Comparison of ENCODE assay signal across 17 cellular contexts in genomic region chr7:158733220-158733519, GRCh38. TPM values are rescaled to one million over a fixed set of nuclear protein-coding genes. Genes with fewer than 3 reads are reported as not detected.
DNase-seq lines count a peak whose midpoint lies in the region; ATAC-seq, FAIRE-seq and TF ChIP-seq lines count a peak whose summit lies in the region.
"Had no signal": no experiment of that assay in that cellular context is flagged by ENCODE, and none has a peak within 500 bp of the region (broad histone marks: within the 10 kb centered on the region; RNA-seq: fewer than 3 reads in every experiment).

No MANE protein-coding gene starts in this region.

- H3K27me3 ChIP-seq in HUES48 (ENCODE audit: control insufficient read depth, insufficient read depth, low read length) (no peaks in the 10 kb centered on the region), iPS-20b (ENCODE audit: insufficient read depth, low read length) (no peaks in the 10 kb centered on the region), small intestine (ENCODE audit: control insufficient read depth in 2 of 2, insufficient read depth in 2 of 2, low read length in 2 of 2) (no peaks in the 10 kb centered on the region), breast epithelium (no peaks in the 10 kb centered on the region)

- no peak for TF ChIP-seq POLR2A in breast epithelium (IDR thresholded peaks at IDR 0.05)

- no peak for ATAC-seq in GM21360 (IDR thresholded peaks at IDR 0.05; ENCODE audit: unreplicated experiment)
- ATAC-seq in GM21737 (IDR thresholded peaks at IDR 0.05; ENCODE audit: unreplicated experiment), result no peak

- no peak for TF ChIP-seq CTCF in VCaP (conservative IDR thresholded peaks at IDR 0.05)
- no peak for TF ChIP-seq CTCF in breast epithelium (IDR thresholded peaks at IDR 0.05)

- H3K36me3 ChIP-seq in HUES48 (ENCODE audit: control insufficient read depth, insufficient read depth, low read length), result peaks cover 35% of the 10 kb centered on the region
- H3K36me3 ChIP-seq in iPS-20b (ENCODE audit: insufficient read depth, low read depth, low read length), result peaks cover 25% of the 10 kb centered on the region
- peaks cover 11 to 18% of the 10 kb centered on the region in 2 donors for H3K36me3 ChIP-seq in small intestine (ENCODE audit: control insufficient read depth in 2 of 2, insufficient read depth in 2 of 2, low read length in 2 of 2)
- H3K36me3 ChIP-seq in breast epithelium, result no peaks in the 10 kb centered on the region

- DNase-seq in small intestine, result peak; percentile 6
- DNase-seq in breast epithelium (ENCODE audit: low spot score in 2 of 2), result no peak
- DNase-seq: COR-L47, DMS153, EL, NCI-H1105 treated with DMSO at 0.1 percent for 48 hours, NCI-H1694, NCI-H2081 treated with DMSO at 0.1 percent for 48 hours, NCI-H510A, NCI-H774 had no signal

- peaks cover 13% of the 10 kb centered on the region for H3K4me1 ChIP-seq in HUES48 (ENCODE audit: control insufficient read depth, insufficient read depth, low read length)
- peaks cover 14% of the 10 kb centered on the region; the same call in 1 of the 2 replicates for H3K4me1 ChIP-seq in iPS-20b (ENCODE audit: insufficient read depth, low read length)
- no peaks in the 10 kb centered on the region for H3K4me1 ChIP-seq in small intestine (ENCODE audit: control insufficient read depth in 2 of 2, insufficient read depth in 1 of 2, low read depth in 1 of 2, low read length in 1 of 2)
- H3K4me1 ChIP-seq in breast epithelium, result no peaks in the 10 kb centered on the region

- H3K9ac ChIP-seq in HUES48 (ENCODE audit: low read depth, low read length) (no peak overlapping the region), iPS-20b (ENCODE audit: low read depth, low read length) (no peak overlapping the region)

- H3K9me3 ChIP-seq in HUES48 (ENCODE audit: control insufficient read depth, insufficient read depth, low read length) (no peaks in the 10 kb centered on the region), iPS-20b (ENCODE audit: insufficient read depth, low read depth, low read length) (no peaks in the 10 kb centered on the region), small intestine (ENCODE audit: control insufficient read depth, low read depth) (no peaks in the 10 kb centered on the region), breast epithelium (no peaks in the 10 kb centered on the region)

- FAIRE-seq in small intestine (lab: Jason Lieb, UNC), result no peak
- FAIRE-seq: GM12891, H1 had no signal

- intact Hi-C loops in breast epithelium (cut with DNase I; ENCODE audit: low total_unique reads), result no loop called here

- 69 to 86% (median 73%) methylated on average over 1 of the region's 1 CpG for WGBS in small intestine, 3 donors

- H3K4me3 ChIP-seq in HUES48 (ENCODE audit: low read depth, low read length), result no peak overlapping the region
- H3K4me3 ChIP-seq in iPS-20b (ENCODE audit: low read length), result 0 out of 2 replicates have a peak overlapping the region, but pooled peaks have one; percentile 23
- H3K4me3 ChIP-seq in small intestine (ENCODE audit: low read depth in 1 of 2, low read length in 2 of 2), result no peak overlapping the region
- H3K4me3 ChIP-seq in breast epithelium, result no peak overlapping the region

- peak overlapping the region; percentile 5 for H3K27ac ChIP-seq in HUES48 (ENCODE audit: low read depth, low read length)
- H3K27ac ChIP-seq in VCaP, result peak overlapping the region; percentile 66
- no peak overlapping the region for H3K27ac ChIP-seq in iPS-20b (ENCODE audit: low read length)
- no peak overlapping the region for H3K27ac ChIP-seq in small intestine (ENCODE audit: low read depth in 1 of 2, low read length in 1 of 2)
- H3K27ac ChIP-seq in breast epithelium, result no peak overlapping the region

RNA-seq across cellular contexts. Expression of gene NCAPG2, which starts 28.6 kb away (rescaled TPM):
- polyA plus RNA-seq in small intestine, result 10 to 100 TPM in 1 of 3 donors, 1 to 10 TPM in 1, under 1 TPM in 1; 0.81 to 10.2 (median 1.6) TPM
- 10 to 100 TPM in 2 of 3 donors, 1 to 10 TPM in 1; 9.8 to 12.5 (median 10.4) TPM for total RNA-seq in breast epithelium

Comparison
In these comparisons a context has a peak if more than half of its experiments do, and no peak if none do; other contexts are left out.
1. H3K27ac ChIP-seq: peak in HUES48 (single experiment) and VCaP (single experiment); none in iPS-20b (single experiment), small intestine (0 of 2) and breast epithelium (0 of 2).